ENCODE assay signal across 8 cellular contexts in genomic region chr10:101032637-101033201, GRCh38. TPM values are rescaled to one million over a fixed set of nuclear protein-coding genes. Genes with fewer than 3 reads are reported as not detected.
DNase-seq lines count a peak whose midpoint lies in the region; ATAC-seq and TF ChIP-seq lines count a peak whose summit lies in the region.

No MANE protein-coding gene starts in this region.

- DNase-seq in BE2C (peak; percentile 84), HCEC 1CT (peak; percentile 88), SK-MEL-5 (ENCODE audit: low read depth, low spot score) (peak; percentile 42), adipocyte (ENCODE audit: low read depth) (peak; percentile 91), left cardiac atrium (peak; percentile 79), posterior cingulate gyrus (peak; percentile 53 to 96 (median 66)), MM.1S (no peak)

- H3K27ac ChIP-seq in urinary bladder (ENCODE audit: low read depth) = peak overlapping the region; percentile 92
- H3K27ac ChIP-seq in MM.1S (ENCODE audit: low read length) = no peak overlapping the region

- H3K79me2 ChIP-seq in MM.1S (ENCODE audit: low read length) = no peaks in the 10 kb centered on the region

- H3K4me3 ChIP-seq in BE2C (ENCODE audit: low read depth, low read length) (peak overlapping the region; percentile 80), adipocyte (ENCODE audit: low read length) (peak overlapping the region; percentile 84), urinary bladder (ENCODE audit: low read depth, low read length) (peak overlapping the region; percentile 76), MM.1S (ENCODE audit: low read length) (no peak overlapping the region)

- H3F3A ChIP-seq in MM.1S (ENCODE audit: insufficient read depth, low read length) = no peaks in the 10 kb centered on the region

- no peaks in the 10 kb centered on the region for H3K27me3 ChIP-seq in BE2C
- no peaks in the 10 kb centered on the region for H3K27me3 ChIP-seq in adipocyte (replicated peaks; ENCODE audit: control insufficient read depth, insufficient read depth, low read length)
- H3K27me3 ChIP-seq in MM.1S (replicated peaks; ENCODE audit: insufficient read depth, low read length) = peaks cover 72% of the 10 kb centered on the region

- peak; percentile 51 to 83 for ATAC-seq in left cardiac atrium

- peaks cover 19% of the 10 kb centered on the region for H3K4me1 ChIP-seq in BE2C
- peaks cover 22% of the 10 kb centered on the region for H3K4me1 ChIP-seq in adipocyte (ENCODE audit: control insufficient read depth, insufficient read depth, low read length)
- H3K4me1 ChIP-seq in urinary bladder (ENCODE audit: insufficient read depth) = no peaks in the 10 kb centered on the region
- peaks cover 7% of the 10 kb centered on the region; the same call in 1 of the 2 replicates for H3K4me1 ChIP-seq in MM.1S (ENCODE audit: low read length)

- 8% methylated on average over 6 of the region's 6 CpGs for WGBS in urinary bladder

- intact Hi-C loops in left cardiac atrium (cut with DNase I) = no loop called here
- intact Hi-C loops in posterior cingulate gyrus (cut with DNase I) = no loop called here

- H3K9ac ChIP-seq in adipocyte (ENCODE audit: low read length) = peak overlapping the region; percentile 87
- no peak overlapping the region for H3K9ac ChIP-seq in MM.1S (ENCODE audit: low read length)

- no peak overlapping the region for H3K4me2 ChIP-seq in MM.1S (ENCODE audit: low read depth, low read length)

- H3K36me3 ChIP-seq in BE2C = no peaks in the 10 kb centered on the region
- peaks cover 30% of the 10 kb centered on the region for H3K36me3 ChIP-seq in adipocyte (ENCODE audit: control insufficient read depth, insufficient read depth, low read length, severe bottlenecking)
- no peaks in the 10 kb centered on the region for H3K36me3 ChIP-seq in urinary bladder (ENCODE audit: insufficient read depth)
- H3K36me3 ChIP-seq in MM.1S (replicated peaks; ENCODE audit: insufficient read depth, low read length) = no peaks in the 10 kb centered on the region

- TF ChIP-seq CTCF in BE2C (IDR thresholded peaks at IDR 0.05; ENCODE audit: low read depth, low read length) (no peak), MM.1S (IDR thresholded peaks at IDR 0.05; ENCODE audit: low read length) (no peak)

- no peak overlapping the region for H2AFZ ChIP-seq in MM.1S (ENCODE audit: low read length)

- H3K9me3 ChIP-seq in BE2C = no peaks in the 10 kb centered on the region
- no peaks in the 10 kb centered on the region for H3K9me3 ChIP-seq in adipocyte (ENCODE audit: control insufficient read depth, low read length)
- no peaks in the 10 kb centered on the region for H3K9me3 ChIP-seq in MM.1S (replicated peaks; ENCODE audit: insufficient read depth, low read length)

- H3K9me2 ChIP-seq in MM.1S (replicated peaks; ENCODE audit: insufficient read depth, low read length) = no peaks in the 10 kb centered on the region

- in situ Hi-C loops in SK-MEL-5 (cut with HindIII; ENCODE audit: low pct_unique_long_range_greater_than_20kb, low sequenced_read_pairs) = no loop called here

- H4K20me1 ChIP-seq in MM.1S (ENCODE audit: insufficient read depth, low read length) = no peaks in the 10 kb centered on the region

RNA-seq across cellular contexts. Expression of gene SFXN3, which starts 1.7 kb away (rescaled TPM):
- 31.7 TPM for polyA plus RNA-seq in BE2C (2012; ENCODE audit: insufficient read depth, insufficient read length, low read depth)
- 66.8 and 76.9 TPM in 2 replicates for total RNA-seq in SK-MEL-5 (2014; rRNA removed; shearing (Covaris generic))
- 47.4 and 52.3 TPM in 2 replicates for polyA plus RNA-seq in SK-MEL-5 (2015; cell fraction: cytosol; rRNA removed)
- 148 and 158 TPM in 2 replicates for polyA plus RNA-seq in SK-MEL-5 (2015; cell fraction: nucleus; rRNA removed)
- 10 to 100 TPM; 22.8 to 28.9 TPM for total RNA-seq in left cardiac atrium
- 29.9 TPM for total RNA-seq in urinary bladder
- 34.7 TPM for polyA plus RNA-seq in urinary bladder

RNA-seq across cellular contexts. Expression of gene PDZD7, which starts 1.8 kb away (rescaled TPM):
- 9.7 TPM for polyA plus RNA-seq in BE2C (2012; ENCODE audit: insufficient read depth, insufficient read length, low read depth)
- 0.74 and 1.5 TPM in 2 replicates for total RNA-seq in SK-MEL-5 (2014; rRNA removed; shearing (Covaris generic))
- polyA plus RNA-seq in SK-MEL-5 (2015; cell fraction: cytosol; rRNA removed) = 0.98 and 1.5 TPM in 2 replicates
- polyA plus RNA-seq in SK-MEL-5 (2015; cell fraction: nucleus; rRNA removed) = 2.0 and 6.2 TPM in 2 replicates
- total RNA-seq in left cardiac atrium (under 1 TPM; 0.44 to 0.50 TPM), urinary bladder (0.21 TPM)
- polyA plus RNA-seq in urinary bladder = 0.46 TPM

RNA-seq across cellular contexts. Expression of gene KAZALD1, which starts 29.1 kb away (rescaled TPM):
- polyA plus RNA-seq in BE2C (2012; ENCODE audit: insufficient read depth, insufficient read length, low read depth) = 27.2 TPM
- 1.9 and 2.3 TPM in 2 replicates for total RNA-seq in SK-MEL-5 (2014; rRNA removed; shearing (Covaris generic))
- 3.7 and 4.6 TPM in 2 replicates for polyA plus RNA-seq in SK-MEL-5 (2015; cell fraction: cytosol; rRNA removed)
- polyA plus RNA-seq in SK-MEL-5 (2015; cell fraction: nucleus; rRNA removed) = 1.7 and 6.7 TPM in 2 replicates
- total RNA-seq in left cardiac atrium = 1 to 10 TPM; 7.1 to 7.2 TPM
- 27.0 TPM for total RNA-seq in urinary bladder
- 5.9 TPM for polyA plus RNA-seq in urinary bladder

RNA-seq across cellular contexts. Expression of gene LZTS2, which starts 33.1 kb away (rescaled TPM):
- polyA plus RNA-seq in BE2C (2012; ENCODE audit: insufficient read depth, insufficient read length, low read depth) = 98.8 TPM
- total RNA-seq in SK-MEL-5 (2014; rRNA removed; shearing (Covaris generic)) = 37.1 and 41.0 TPM in 2 replicates
- polyA plus RNA-seq in SK-MEL-5 (2015; cell fraction: cytosol; rRNA removed) = 54.4 and 60.9 TPM in 2 replicates
- polyA plus RNA-seq in SK-MEL-5 (2015; cell fraction: nucleus; rRNA removed) = 89.4 and 107 TPM in 2 replicates
- total RNA-seq in left cardiac atrium (10 to 100 TPM; 43.9 to 47.7 TPM), urinary bladder (35.6 TPM)
- 142 TPM for polyA plus RNA-seq in urinary bladder

RNA-seq across cellular contexts. Expression of gene TWNK, which starts 45.4 kb away (rescaled TPM):
- 96.5 TPM for polyA plus RNA-seq in BE2C (2012; ENCODE audit: insufficient read depth, insufficient read length, low read depth)
- total RNA-seq in SK-MEL-5 (2014; rRNA removed; shearing (Covaris generic)) = 14.7 and 14.8 TPM in 2 replicates
- 25.0 and 30.5 TPM in 2 replicates for polyA plus RNA-seq in SK-MEL-5 (2015; cell fraction: cytosol; rRNA removed)
- polyA plus RNA-seq in SK-MEL-5 (2015; cell fraction: nucleus; rRNA removed) = 17.7 and 26.1 TPM in 2 replicates
- total RNA-seq in left cardiac atrium (1 to 10 TPM; 4.8 to 6.5 TPM), urinary bladder (3.2 TPM)
- 7.9 TPM for polyA plus RNA-seq in urinary bladder
